28 cellular contexts compared by ENCODE assay signal in the genomic region with DNA sequence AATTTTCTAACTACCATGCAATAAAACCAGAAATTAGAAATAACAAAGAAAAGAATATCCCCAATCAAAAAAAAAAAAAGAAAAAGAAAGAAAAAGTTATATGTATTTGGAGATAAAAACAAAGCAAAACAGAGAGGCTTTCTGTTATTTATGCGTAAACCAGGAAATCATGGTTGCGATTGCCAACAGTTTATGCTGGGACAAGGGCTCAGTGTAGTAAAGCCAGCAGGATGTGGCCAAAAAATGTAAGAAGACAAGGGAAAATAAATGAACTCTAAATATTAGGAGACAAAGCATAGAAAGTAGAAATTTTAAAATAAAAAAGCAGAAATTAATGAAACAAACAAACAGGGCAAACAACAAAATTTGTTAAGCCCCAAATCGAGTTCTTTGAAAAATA. TPM values are rescaled to one million over a fixed set of nuclear protein-coding genes. Genes with fewer than 3 reads are reported as not detected.
"Had no signal": no experiment of that assay in that cellular context is flagged by ENCODE, and none has a peak within 500 bp of the region (broad histone marks: within the 10 kb centered on the region; RNA-seq: fewer than 3 reads in every experiment).

No MANE protein-coding gene starts in this region.

- FAIRE-seq: colon, endothelial cell of umbilical vein had no signal

- DNase-seq: colonic mucosa; cortex of kidney; dermis blood vessel endothelial cell; dorsolateral prefrontal cortex; effector CD4-positive, alpha-beta T cell; effector CD8-positive, alpha-beta T cell; effector memory CD4-positive, alpha-beta T cell; effector memory CD8-positive, alpha-beta T cell; endodermal cell; erythroblast; esophagus squamous epithelium; foreskin fibroblast; foreskin keratinocyte; foreskin melanocyte; gastrocnemius medialis; glutamatergic neuron; heart left ventricle; heart right ventricle had no signal

- ATAC-seq: effector memory CD8-positive, alpha-beta T cell; esophagus mucosa; foreskin keratinocyte; gastrocnemius medialis; gastroesophageal sphincter; heart left ventricle; heart right ventricle had no signal

RNA-seq across cellular contexts. Expression of a gene that starts 27.2 kb away (rescaled TPM):
- total RNA-seq: dermis microvascular lymphatic vessel endothelial cell, endothelial cell of umbilical vein, epithelial cell of proximal tubule, esophagus muscularis mucosa, esophagus squamous epithelium, fibroblast of lung, fibroblast of villous mesenchyme, gastrocnemius medialis, glomerular endothelial cell, heart left ventricle had no signal
